21 cellular contexts compared by ENCODE assay signal in genomic region chr1:201891451-201892045, GRCh38. TPM values are rescaled to one million over a fixed set of nuclear protein-coding genes. Genes with fewer than 3 reads are reported as not detected.
A peak's percentile ranks its signal among the peaks of the same experiment; 100 is the strongest.
DNase-seq lines count a peak whose midpoint lies in the region; ATAC-seq and TF ChIP-seq lines count a peak whose summit lies in the region.
"Had no signal": no experiment of that assay in that cellular context is flagged by ENCODE, and none has a peak within 500 bp of the region (broad histone marks: within the 10 kb centered on the region; RNA-seq: fewer than 3 reads in every experiment).

No MANE protein-coding gene starts in this region.

- DNase-seq in EH (ENCODE audit: low read depth), result peak; percentile 23
- DNase-seq in chondrocyte (ENCODE audit: low spot score), result no peak
- no peak for DNase-seq in neural crest cell (ENCODE audit: low read depth, low spot score)
- DNase-seq in activated CD4-positive, alpha-beta T cell treated with anti-CD3 and anti-CD28 coated beads, Interleukin-2, amount 50 U/mL, for 4 hours, result no peak
- no peak for DNase-seq in DMS53 treated with DMSO at 0.1 percent for 48 hours (lab: John Stamatoyannopoulos, UW; ENCODE audit: unreplicated experiment)
- DNase-seq: CD8-positive, alpha-beta T cell; DMS53; KG1; MV-4-11; NCI-H1417; NCI-H187; NCI-H2107; NCI-H510A treated with DMSO at 0.1 percent for 48 hours; NCI-H774; SHP77 treated with DMSO at 0.1 percent for 48 hours had no signal

- H3K9me3 Mint-ChIP-seq in chondrocyte (ENCODE audit: low read depth) (no peaks in the 10 kb centered on the region), neural crest cell (no peaks in the 10 kb centered on the region)
- H3K9me3 Mint-ChIP-seq: CD8-positive, alpha-beta T cell had no signal

- no peak overlapping the region for H3K4me3 Mint-ChIP-seq in chondrocyte (ENCODE audit: unreplicated experiment)
- peak overlapping the region; percentile 23 for H3K4me3 Mint-ChIP-seq in neural crest cell
- H3K4me3 Mint-ChIP-seq: CD8-positive, alpha-beta T cell had no signal

- H3K27ac Mint-ChIP-seq in chondrocyte (ENCODE audit: unreplicated experiment) (peak overlapping the region; percentile 59), neural crest cell (ENCODE audit: unreplicated experiment) (peak overlapping the region; percentile 43)
- H3K27ac Mint-ChIP-seq: CD8-positive, alpha-beta T cell had no signal

- peak overlapping the region; percentile 49 for H3K27ac ChIP-seq in stomach smooth muscle (ENCODE audit: low read length)
- H3K27ac ChIP-seq: A549, BLaER1 had no signal

- peaks cover 66% of the 10 kb centered on the region for H3K4me1 ChIP-seq in stomach smooth muscle (ENCODE audit: control insufficient read depth, insufficient read depth, low read length)

- peaks cover 0 to 2% of the 10 kb centered on the region in 2 donors for H3K36me3 ChIP-seq in stomach smooth muscle (ENCODE audit: control insufficient read depth in 2 of 2, insufficient read depth in 2 of 2, low read length in 2 of 2)
- H3K36me3 ChIP-seq: BLaER1 had no signal

- TF ChIP-seq CTCF in chondrocyte (IDR thresholded peaks at IDR 0.05), result no peak
- no peak for TF ChIP-seq CTCF in neural crest cell (conservative IDR thresholded peaks at IDR 0.05)

- H3K4me1 Mint-ChIP-seq in chondrocyte (ENCODE audit: low read depth) (peaks cover 54% of the 10 kb centered on the region), neural crest cell (peaks cover 32% of the 10 kb centered on the region)

- H3K4me3 ChIP-seq in stomach smooth muscle (ENCODE audit: low read length in 2 of 2), result no peak overlapping the region
- H3K4me3 ChIP-seq: A549, BLaER1 had no signal

- no peaks in the 10 kb centered on the region for H3K27me3 ChIP-seq in stomach smooth muscle (ENCODE audit: control insufficient read depth in 1 of 2, insufficient read depth in 2 of 2, low read length in 2 of 2)

- H3K27me3 Mint-ChIP-seq in chondrocyte (ENCODE audit: low read depth) (no peaks in the 10 kb centered on the region), neural crest cell (ENCODE audit: low read depth) (peaks cover 10% of the 10 kb centered on the region)

- no peaks in the 10 kb centered on the region for H3K9me3 ChIP-seq in stomach smooth muscle (ENCODE audit: control insufficient read depth in 2 of 2, low read length in 2 of 2)
- H3K9me3 ChIP-seq: A549, BLaER1 had no signal

- ATAC-seq in GM18858 (IDR thresholded peaks at IDR 0.05; ENCODE audit: unreplicated experiment), result no peak
- ATAC-seq: A549; CD8-positive, alpha-beta T cell had no signal

- H3K36me3 Mint-ChIP-seq in chondrocyte (ENCODE audit: low read depth) (peaks cover 3% of the 10 kb centered on the region), neural crest cell (ENCODE audit: low read depth) (no peaks in the 10 kb centered on the region)
- H3K36me3 Mint-ChIP-seq: CD8-positive, alpha-beta T cell had no signal

- no peak overlapping the region for H3K9ac ChIP-seq in stomach smooth muscle (ENCODE audit: low read length in 2 of 2)
- H3K9ac ChIP-seq: BLaER1 had no signal

RNA-seq across cellular contexts. Expression of gene SHISA4, which starts 2.9 kb away (rescaled TPM):
- 29.7 to 39.1 TPM (median 37.7 TPM) in 3 replicates for total RNA-seq in chondrocyte
- 10.8 and 11.7 TPM in 2 replicates for total RNA-seq in neural crest cell
- total RNA-seq: CD8-positive, alpha-beta T cell; OCI-LY7 had no signal

RNA-seq across cellular contexts. Expression of gene LMOD1, which starts 54.8 kb away (rescaled TPM):
- total RNA-seq in chondrocyte (17.7 to 83.6 TPM (median 80.5 TPM) in 3 replicates), neural crest cell (0.19 and 0.39 TPM in 2 replicates)
- total RNA-seq: CD8-positive, alpha-beta T cell; HT-29; OCI-LY7 had no signal

Comparison
In these comparisons a context has a peak if more than half of its experiments do, and no peak if none do; other contexts are left out.
1. RNA of gene LMOD1, which starts 54.8 kb away (total RNA-seq): 17.7 to 83.6 TPM in chondrocyte; 0.19 to 0.39 TPM in neural crest cell; every median in the first group is over 10 times any median in the second.